9 cellular contexts compared by ENCODE assay signal in the genomic region with DNA sequence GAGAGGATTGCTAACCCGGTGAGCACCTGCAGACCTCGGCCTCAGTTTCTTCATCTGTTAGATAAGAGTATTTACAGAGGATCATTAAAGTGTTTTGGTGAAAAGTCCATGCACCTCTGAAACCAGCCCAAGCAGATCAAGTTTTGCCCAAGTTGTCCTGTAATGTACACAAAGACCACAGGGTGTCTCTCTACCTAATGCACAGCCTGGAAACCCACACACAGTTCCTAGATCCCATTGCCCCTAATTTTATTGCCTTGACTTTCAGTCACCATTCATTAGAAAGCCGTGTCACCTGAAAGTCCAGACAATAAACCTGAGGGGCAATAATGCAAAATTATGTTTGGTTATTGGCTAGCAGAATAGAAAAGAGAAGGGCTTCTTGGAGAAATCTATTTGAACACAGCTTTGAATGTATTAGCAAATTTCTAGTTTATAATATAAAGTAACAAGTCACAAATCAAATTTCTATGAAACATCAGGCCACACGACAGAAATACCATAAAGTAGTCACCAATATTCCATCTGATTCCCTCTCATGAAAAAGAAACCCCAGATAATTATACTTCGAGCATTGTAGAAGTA.
DNase-seq lines count a peak whose midpoint lies in the region; ATAC-seq and TF ChIP-seq lines count a peak whose summit lies in the region.
"Had no signal": no experiment of that assay in that cellular context is flagged by ENCODE, and none has a peak within 500 bp of the region (broad histone marks: within the 10 kb centered on the region; RNA-seq: fewer than 3 reads in every experiment).

No MANE protein-coding gene starts in this region.

- no peak overlapping the region for H3K4me3 ChIP-seq in lung
- H3K4me3 ChIP-seq: BLaER1 had no signal

- ATAC-seq in HG02763 (IDR thresholded peaks at IDR 0.05; ENCODE audit: unreplicated experiment) (peak; percentile 40), lung (ENCODE audit: insufficient read depth, low FRiP score) (no peak), GM18520 (IDR thresholded peaks at IDR 0.05; ENCODE audit: unreplicated experiment) (no peak)
- no peak for ATAC-seq in activated T-cell treated with anti-CD3 and anti-CD28 coated beads, Interleukin-2, amount 50 U/mL, for 4 hours

- H3K4me1 Mint-ChIP-seq in activated T-cell treated with anti-CD3 and anti-CD28 coated beads, Interleukin-2, amount 50 U/mL, for 4 hours (ENCODE audit: low read depth): peaks cover 38% of the 10 kb centered on the region

- no peaks in the 10 kb centered on the region for H3K27me3 Mint-ChIP-seq in activated T-cell treated with anti-CD3 and anti-CD28 coated beads, Interleukin-2, amount 50 U/mL, for 4 hours (ENCODE audit: low read depth)

- no peaks in the 10 kb centered on the region for H3K9me3 ChIP-seq in lung (ENCODE audit: control insufficient read depth in 2 of 2, insufficient read depth in 1 of 2, low read length in 1 of 2)
- H3K9me3 ChIP-seq: BLaER1 had no signal

- H3K9me3 Mint-ChIP-seq in activated T-cell treated with anti-CD3 and anti-CD28 coated beads, Interleukin-2, amount 50 U/mL, for 4 hours: no peaks in the 10 kb centered on the region

- DNase-seq in NCI-H146 (lab: John Stamatoyannopoulos, UW) (peak; percentile 22), NCI-H146 treated with DMSO at 0.1 percent for 48 hours (lab: John Stamatoyannopoulos, UW; ENCODE audit: unreplicated experiment) (no peak), NCI-H748 treated with DMSO at 0.1 percent for 48 hours (lab: John Stamatoyannopoulos, UW) (peak; percentile 1), cerebellar cortex (ENCODE audit: low spot score) (peak; percentile 30), lung (ENCODE audit: low spot score) (no peak)
- no peak for DNase-seq in activated T-cell treated with anti-CD3 and anti-CD28 coated beads, Interleukin-2, amount 50 U/mL, for 4 hours

- no peak overlapping the region for H3K4me3 Mint-ChIP-seq in activated T-cell treated with anti-CD3 and anti-CD28 coated beads, Interleukin-2, amount 50 U/mL, for 4 hours

- no peaks in the 10 kb centered on the region for H3K36me3 ChIP-seq in lung (ENCODE audit: control insufficient read depth in 2 of 2, insufficient read depth in 2 of 2, low read length in 2 of 2)
- H3K36me3 ChIP-seq: BLaER1 had no signal

- no peaks in the 10 kb centered on the region for H3K27me3 ChIP-seq in lung (ENCODE audit: control insufficient read depth, insufficient read depth)
- H3K27me3 ChIP-seq: BLaER1 had no signal

- peak; percentile 31 for TF ChIP-seq CTCF in lung (IDR thresholded peaks at IDR 0.05; ENCODE audit: control extremely low read depth, extremely low read depth)

- H3K36me3 Mint-ChIP-seq in activated T-cell treated with anti-CD3 and anti-CD28 coated beads, Interleukin-2, amount 50 U/mL, for 4 hours (ENCODE audit: insufficient read depth): peaks cover 30% of the 10 kb centered on the region

- 52 to 55% methylated on average over 5 of the region's 5 CpGs for WGBS in lung, 2 donors

- peaks cover 0 to 15% of the 10 kb centered on the region in 2 donors for H3K4me1 ChIP-seq in lung (ENCODE audit: control insufficient read depth in 2 of 2, insufficient read depth in 2 of 2, low read length in 2 of 2)
- H3K4me1 ChIP-seq: BLaER1 had no signal

- H3K27ac ChIP-seq in lung (ENCODE audit: low read depth in 1 of 2, low read length in 1 of 2): no peak overlapping the region
- H3K27ac ChIP-seq: BLaER1 had no signal

Comparison
In these comparisons a context has a peak if more than half of its experiments do, and no peak if none do; other contexts are left out.
1. DNase-seq: peak in NCI-H146 (single experiment), NCI-H748 treated with DMSO at 0.1 percent for 48 hours (single experiment) and cerebellar cortex (single experiment); none in NCI-H146 treated with DMSO at 0.1 percent for 48 hours (single experiment), lung (single experiment) and activated T-cell treated with anti-CD3 and anti-CD28 coated beads, Interleukin-2, amount 50 U/mL, for 4 hours (single experiment).